2 cellular contexts compared by ENCODE assay signal in genomic region chr11:5282652-5283051, GRCh38.
TF ChIP-seq lines count a peak whose summit lies in the region.

No MANE protein-coding gene starts in this region.

TF ChIP-seq in IMR-90, 13 proteins besides CTCF, POLR2A, EP300 and RAD21:
- TF ChIP-seq CEBPB (IDR thresholded peaks at IDR 0.05; ENCODE audit: low read depth, low read length): no peak
- no peak for TF ChIP-seq ELK1 (IDR thresholded peaks at IDR 0.05; ENCODE audit: borderline replicate concordance, low read depth, low read length)
- TF ChIP-seq SMC3 (IDR thresholded peaks at IDR 0.05; ENCODE audit: low read depth, low read length): no peak
- TF ChIP-seq CHD1 (IDR thresholded peaks at IDR 0.05; ENCODE audit: low read depth, low read length): no peak
- no peak for TF ChIP-seq MAFK (IDR thresholded peaks at IDR 0.05; ENCODE audit: low read depth, low read length)
- TF ChIP-seq RFX5 (IDR thresholded peaks at IDR 0.05; ENCODE audit: low read depth, low read length): no peak
- no peak for TF ChIP-seq NFE2L2 (IDR thresholded peaks at IDR 0.05; ENCODE audit: low read depth, low read length)
- no peak for TF ChIP-seq BHLHE40 (IDR thresholded peaks at IDR 0.05; ENCODE audit: low read depth, low read length)

TF ChIP-seq in K562, 482 proteins besides CTCF, POLR2A, EP300 and RAD21:
- TF ChIP-seq ETV6 (IDR thresholded peaks at IDR 0.05; ENCODE audit: borderline replicate concordance in 1 of 2, low read depth in 2 of 2, low read length in 1 of 2): no peak
- TF ChIP-seq ETV6 (CRISPR knock-in tag; IDR thresholded peaks at IDR 0.05; ENCODE audit: borderline replicate concordance): no peak
- TF ChIP-seq NR2C1 (IDR thresholded peaks at IDR 0.05): peak; percentile 60
- peak; percentile 76 for TF ChIP-seq NR2C1 (tag; IDR thresholded peaks at IDR 0.05)
- peak; percentile 37; the same call in 1 of the 2 replicates for TF ChIP-seq ZNF592 (IDR thresholded peaks at IDR 0.05)
- TF ChIP-seq ZNF584 (CRISPR knock-in tag; IDR thresholded peaks at IDR 0.05; ENCODE audit: low read depth): no peak
- TF ChIP-seq ZNF449 (CRISPR knock-in tag; IDR thresholded peaks at IDR 0.05): 0 out of 2 replicates have a peak, but pooled peaks have one; percentile 18
- TF ChIP-seq NR2C2 (CRISPR knock-in tag; IDR thresholded peaks at IDR 0.05): no peak
- peak; percentile 63; the same call in 1 of the 2 replicates for TF ChIP-seq NR2C2 (tag; IDR thresholded peaks at IDR 0.05)
- no peak for TF ChIP-seq NR4A1 (CRISPR knock-in tag; IDR thresholded peaks at IDR 0.05)
- peak; percentile 31; the same call in 1 of the 2 replicates for TF ChIP-seq NR4A1 (tag; IDR thresholded peaks at IDR 0.05)
